9 cellular contexts compared by ENCODE assay signal in genomic region chr19:42122691-42123607, GRCh38. TPM values are rescaled to one million over a fixed set of nuclear protein-coding genes. Genes with fewer than 3 reads are reported as not detected.
DNase-seq lines count a peak whose midpoint lies in the region; ATAC-seq, FAIRE-seq and TF ChIP-seq lines count a peak whose summit lies in the region.
"Had no signal": no experiment of that assay in that cellular context is flagged by ENCODE, and none has a peak within 500 bp of the region (broad histone marks: within the 10 kb centered on the region; RNA-seq: fewer than 3 reads in every experiment).

No MANE protein-coding gene starts in this region.

- no peak overlapping the region for H3K27ac ChIP-seq in endodermal cell (ENCODE audit: low read depth, low read length)

- FAIRE-seq in bronchial epithelial cell (lab: Jason Lieb, UNC) = peak; percentile 28

- TF ChIP-seq CTCF in bronchial epithelial cell (IDR thresholded peaks at IDR 0.05; ENCODE audit: insufficient read depth, low read length, severe bottlenecking) (no peak), endodermal cell (conservative IDR thresholded peaks at IDR 0.05) (no peak)

- no peaks in the 10 kb centered on the region for H3K9me3 Mint-ChIP-seq in endodermal cell

- H3K27me3 Mint-ChIP-seq in endodermal cell (ENCODE audit: insufficient read depth) = peaks cover 10% of the 10 kb centered on the region

- 87 to 89% methylated on average over 8 to 17 of the region's 17 CpGs for WGBS in endodermal cell (ENCODE audit: insufficient coverage in 1 of 2, insufficient read length in 1 of 2), 2 experiments

- H3K27ac Mint-ChIP-seq in endodermal cell = no peak overlapping the region

- no peaks in the 10 kb centered on the region for H3K4me1 Mint-ChIP-seq in endodermal cell

- ATAC-seq in GM18868 (IDR thresholded peaks at IDR 0.05; ENCODE audit: unreplicated experiment) = peak; percentile 45
- no peak for ATAC-seq in GM21528 (IDR thresholded peaks at IDR 0.05; ENCODE audit: low FRiP score, unreplicated experiment)

- DNase-seq in activated CD4-positive, CD25-positive, alpha-beta regulatory T cell treated with anti-CD3 and anti-CD28 coated beads, Interleukin-2, amount 50 U/mL, for 16 hours (ENCODE audit: low read depth, low spot score) = peak; percentile 34
- DNase-seq in bronchial epithelial cell (ENCODE audit: low read depth) = no peak
- DNase-seq in stimulated activated CD8-positive, alpha-beta memory T cell treated with anti-CD3 and anti-CD28 coated beads, Interleukin-15, amount 100 ng/mL, for 4 hours (ENCODE audit: low read depth in 2 of 2) = peak; percentile 48 to 58
- no peak for DNase-seq in SIG-M5 (lab: John Stamatoyannopoulos, UW)
- no peak for DNase-seq in NCI-H1417 treated with DMSO at 0.1 percent for 48 hours (lab: John Stamatoyannopoulos, UW)
- no peak for DNase-seq in endodermal cell
- DNase-seq: OCI-M1 had no signal

- no peaks in the 10 kb centered on the region for H3K9me3 ChIP-seq in endodermal cell (ENCODE audit: control insufficient read depth, low read length)

- H3K36me3 ChIP-seq in bronchial epithelial cell (ENCODE audit: control insufficient read depth, insufficient read depth, low read length) = no peaks in the 10 kb centered on the region
- H3K36me3 ChIP-seq in endodermal cell (ENCODE audit: control insufficient read depth, insufficient read depth, low read length) = no peaks in the 10 kb centered on the region

- H3K27me3 ChIP-seq in bronchial epithelial cell (ENCODE audit: control insufficient read depth, insufficient read depth, low read length) (no peaks in the 10 kb centered on the region), endodermal cell (ENCODE audit: control insufficient read depth, insufficient read depth, low read length, poor library complexity, severe bottlenecking) (no peaks in the 10 kb centered on the region)

- no peaks in the 10 kb centered on the region for H3K4me1 ChIP-seq in endodermal cell (ENCODE audit: control insufficient read depth, insufficient read depth, low read length)

- no peak overlapping the region for H3K4me3 Mint-ChIP-seq in endodermal cell

- H3K9ac ChIP-seq in endodermal cell (ENCODE audit: extremely low read depth, low read length, poor library complexity, severe bottlenecking) = no peak overlapping the region

- H3K4me3 ChIP-seq in bronchial epithelial cell (ENCODE audit: low read depth, low read length) (no peak overlapping the region), endodermal cell (ENCODE audit: low read length) (no peak overlapping the region)

- H3K36me3 Mint-ChIP-seq in endodermal cell (ENCODE audit: low read depth) = no peaks in the 10 kb centered on the region

RNA-seq across cellular contexts. Expression of gene POU2F2, which starts 9.3 kb away (rescaled TPM):
- 0.26 and 0.53 TPM in 2 replicates for total RNA-seq in bronchial epithelial cell
- 1 to 10 TPM; 1.8 to 2.6 TPM for total RNA-seq in endodermal cell
- 9.7 TPM for polyA plus RNA-seq in endodermal cell (2013, experiment 1 of 2)
- polyA plus RNA-seq in endodermal cell (2013, experiment 2 of 2) = 7.1 TPM

RNA-seq across cellular contexts. Expression of gene ZNF574, which starts 47.0 kb away (rescaled TPM):
- total RNA-seq in bronchial epithelial cell = 7.1 and 7.4 TPM in 2 replicates
- total RNA-seq in endodermal cell = 10 to 100 TPM; 20.9 to 22.1 TPM
- polyA plus RNA-seq in endodermal cell (2013, experiment 1 of 2) = 21.0 TPM
- 18.5 TPM for polyA plus RNA-seq in endodermal cell (2013, experiment 2 of 2)

RNA-seq across cellular contexts. Expression of gene GRIK5, which starts 52.9 kb away (rescaled TPM):
- total RNA-seq in bronchial epithelial cell (under 0.01 TPM in 2 replicates), endodermal cell (10 to 100 TPM; 21.6 to 38.7 TPM)
- 25.2 TPM for polyA plus RNA-seq in endodermal cell (2013, experiment 1 of 2)
- 21.7 TPM for polyA plus RNA-seq in endodermal cell (2013, experiment 2 of 2)

Comparison
In these comparisons a context has a peak if more than half of its experiments do, and no peak if none do; other contexts are left out.
1. DNase-seq: peak in activated CD4-positive, CD25-positive, alpha-beta regulatory T cell treated with anti-CD3 and anti-CD28 coated beads, Interleukin-2, amount 50 U/mL, for 16 hours (single experiment) and stimulated activated CD8-positive, alpha-beta memory T cell treated with anti-CD3 and anti-CD28 coated beads, Interleukin-15, amount 100 ng/mL, for 4 hours (2 of 2); none in bronchial epithelial cell (single experiment), SIG-M5 (single experiment), NCI-H1417 treated with DMSO at 0.1 percent for 48 hours (single experiment) and endodermal cell (single experiment).
2. RNA of gene GRIK5, which starts 52.9 kb away (total RNA-seq): 21.6 to 38.7 TPM in endodermal cell; under 0.01 TPM in bronchial epithelial cell; every median in the first group is over 10 times any median in the second.